13 cellular contexts compared by ENCODE assay signal in the genomic region with DNA sequence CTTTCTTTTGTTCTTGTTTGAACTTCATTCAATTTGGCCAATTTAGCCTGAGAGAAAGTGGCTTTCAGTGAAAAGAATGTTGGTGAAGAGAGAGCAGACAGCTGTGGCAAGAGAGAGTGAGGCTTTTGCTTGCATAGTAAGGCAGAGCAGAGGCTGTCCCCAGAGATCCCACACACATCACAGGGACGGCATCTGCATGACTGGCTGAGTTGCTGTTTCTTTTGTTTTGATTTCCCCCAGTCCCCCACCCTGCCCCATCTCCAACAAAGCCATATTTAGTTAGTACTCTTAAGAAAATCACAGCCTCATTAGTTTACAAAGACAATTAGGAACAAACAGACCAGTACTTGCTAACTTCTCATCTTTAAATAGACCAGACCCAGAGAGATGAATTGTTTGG.
DNase-seq lines count a peak whose midpoint lies in the region; ATAC-seq and TF ChIP-seq lines count a peak whose summit lies in the region.
"Had no signal": no experiment of that assay in that cellular context is flagged by ENCODE, and none has a peak within 500 bp of the region (broad histone marks: within the 10 kb centered on the region; RNA-seq: fewer than 3 reads in every experiment).

No MANE protein-coding gene starts in this region.

- H2AFZ ChIP-seq in trophoblast cell (ENCODE audit: insufficient read depth, low read length, poor library complexity): no peak overlapping the region

- H2BK120ac ChIP-seq in trophoblast cell (ENCODE audit: insufficient read depth, low read length, poor library complexity): no peak overlapping the region

- no peaks in the 10 kb centered on the region for H3K27me3 ChIP-seq in trophoblast cell (ENCODE audit: insufficient read depth, low read length)
- H3K27me3 ChIP-seq: suprapubic skin had no signal

- H3K27ac Mint-ChIP-seq in glutamatergic neuron (ENCODE audit: unreplicated experiment): peak overlapping the region; percentile 80
- H3K27ac Mint-ChIP-seq: naive B cell had no signal

- no peak overlapping the region for H3K14ac ChIP-seq in trophoblast cell (ENCODE audit: low read length)

- no peak overlapping the region for H2BK12ac ChIP-seq in trophoblast cell (ENCODE audit: low read length)

- intact Hi-C loops in lower leg skin (cut with DNase I; ENCODE audit: low total_unique reads): no loop called here

- no peak overlapping the region for H3K4me2 ChIP-seq in trophoblast cell (ENCODE audit: low read length)

- H3K79me1 ChIP-seq in trophoblast cell (ENCODE audit: low read length): peaks cover 18% of the 10 kb centered on the region

- H2BK5ac ChIP-seq in trophoblast cell (ENCODE audit: low read depth, low read length, poor library complexity): no peak overlapping the region

- H4K12ac ChIP-seq in trophoblast cell (ENCODE audit: low read depth, low read length): no peak overlapping the region

- H3K9me3 Mint-ChIP-seq in glutamatergic neuron (ENCODE audit: unreplicated experiment): peaks cover 5% of the 10 kb centered on the region

- no peak overlapping the region for H4K91ac ChIP-seq in trophoblast cell (ENCODE audit: low read depth, low read length)

- no peak overlapping the region for H3K4ac ChIP-seq in trophoblast cell (ENCODE audit: low read depth, low read length)

- H3K36me3 Mint-ChIP-seq in glutamatergic neuron (ENCODE audit: unreplicated experiment): no peaks in the 10 kb centered on the region
- H3K36me3 Mint-ChIP-seq: naive B cell had no signal

- H3K4me3 ChIP-seq in trophoblast cell (ENCODE audit: low read depth, low read length): no peak overlapping the region
- no peak overlapping the region for H3K4me3 ChIP-seq in lower leg skin (ENCODE audit: low read depth, poor library complexity, severe bottlenecking)
- H3K4me3 ChIP-seq: skin epidermis, suprapubic skin had no signal

- no peak overlapping the region for H3K18ac ChIP-seq in trophoblast cell (ENCODE audit: low read length)

- H3K4me3 Mint-ChIP-seq in glutamatergic neuron (ENCODE audit: unreplicated experiment): peak overlapping the region; percentile 8
- H3K4me3 Mint-ChIP-seq: naive B cell had no signal

- peaks cover 3% of the 10 kb centered on the region for H3K27me3 Mint-ChIP-seq in glutamatergic neuron (ENCODE audit: unreplicated experiment)
- H3K27me3 Mint-ChIP-seq: naive B cell had no signal

- H2AK5ac ChIP-seq in trophoblast cell (ENCODE audit: low read length): no peak overlapping the region

- H3K9me3 ChIP-seq in trophoblast cell (ENCODE audit: insufficient read depth, low read depth, low read length): no peaks in the 10 kb centered on the region
- H3K9me3 ChIP-seq: suprapubic skin had no signal

- no peak overlapping the region for H4K8ac ChIP-seq in trophoblast cell (ENCODE audit: low read depth, low read length)

- peak overlapping the region; percentile 38 for H3K27ac ChIP-seq in trophoblast cell (ENCODE audit: low read depth, low read length)
- H3K27ac ChIP-seq: skin epidermis, suprapubic skin had no signal

- no peak for TF ChIP-seq POLR2A in lower leg skin (IDR thresholded peaks at IDR 0.05)

- TF ChIP-seq CTCF in glutamatergic neuron (IDR thresholded peaks at IDR 0.05; ENCODE audit: partially characterized antibody, unreplicated experiment): no peak
- TF ChIP-seq CTCF in lower leg skin (IDR thresholded peaks at IDR 0.05): no peak

- WGBS in trophoblast cell (ENCODE audit: extremely low coverage, insufficient coverage, insufficient read length): no CpG with 5 or more reads among the region's 1 CpG
- 43 to 52% methylated on average over 1 of the region's 1 CpG for WGBS in lower leg skin, 2 donors

- peaks cover 2% of the 10 kb centered on the region for H3K79me2 ChIP-seq in trophoblast cell (ENCODE audit: control insufficient read depth, insufficient read depth, low read length, poor library complexity)

- no peak overlapping the region for H3K9ac ChIP-seq in trophoblast cell (ENCODE audit: low read length)

- H3K36me3 ChIP-seq in trophoblast cell (ENCODE audit: control insufficient read depth in 1 of 2, insufficient read depth in 2 of 2, low read length in 2 of 2): no peaks in the 10 kb centered on the region
- H3K36me3 ChIP-seq: suprapubic skin had no signal

- H3K4me1 Mint-ChIP-seq in glutamatergic neuron (ENCODE audit: low read depth, unreplicated experiment): peaks cover 36% of the 10 kb centered on the region
- H3K4me1 Mint-ChIP-seq: naive B cell had no signal

- peaks cover 4 to 9% of the 10 kb centered on the region in 2 experiments for H3K4me1 ChIP-seq in trophoblast cell (ENCODE audit: control insufficient read depth in 1 of 2, insufficient read depth in 2 of 2, low read length in 2 of 2)
- H3K4me1 ChIP-seq: suprapubic skin had no signal

- DNase-seq in NCI-H1694 treated with DMSO at 0.1 percent for 48 hours (lab: John Stamatoyannopoulos, UW) (peak; percentile 54), glutamatergic neuron (peak; percentile 21), trophoblast cell (no peak), NCI-H510A treated with DMSO at 0.1 percent for 48 hours (lab: John Stamatoyannopoulos, UW) (no peak), lower leg skin (ENCODE audit: low spot score in 2 of 2) (no peak), HuH-7.5 (ENCODE audit: low spot score) (no peak)
- DNase-seq: activated CD8-positive, alpha-beta memory T cell treated with anti-CD3 and anti-CD28 coated beads, Interleukin-2, amount 50 U/mL, for 48 hours; naive B cell; NCI-H526 treated with DMSO at 0.1 percent for 48 hours; SHP77 treated with DMSO at 0.1 percent for 48 hours had no signal

- peak; percentile 62 for ATAC-seq in GM21786 (IDR thresholded peaks at IDR 0.05; ENCODE audit: unreplicated experiment)

- H3K23ac ChIP-seq in trophoblast cell (ENCODE audit: low read length): no peak overlapping the region

Comparison
In these comparisons a context has a peak if more than half of its experiments do, and no peak if none do; other contexts are left out.
1. DNase-seq: peak in NCI-H1694 treated with DMSO at 0.1 percent for 48 hours (single experiment) and glutamatergic neuron (single experiment); none in trophoblast cell (0 of 2), NCI-H510A treated with DMSO at 0.1 percent for 48 hours (single experiment), lower leg skin (0 of 2) and HuH-7.5 (single experiment).